10 cellular contexts compared by ENCODE assay signal in genomic region chr4:113825272-113825671, GRCh38.
DNase-seq lines count a peak whose midpoint lies in the region; ATAC-seq and TF ChIP-seq lines count a peak whose summit lies in the region.
"Had no signal": no experiment of that assay in that cellular context is flagged by ENCODE, and none has a peak within 500 bp of the region (broad histone marks: within the 10 kb centered on the region; RNA-seq: fewer than 3 reads in every experiment).

No MANE protein-coding gene starts in this region.

- peaks cover 11% of the 10 kb centered on the region for H3K27me3 ChIP-seq in BE2C
- H3K27me3 ChIP-seq: cardiac muscle cell, SJSA1 had no signal

- TF ChIP-seq CTCF in BE2C (IDR thresholded peaks at IDR 0.05; ENCODE audit: low read depth, low read length): no peak

- no peaks in the 10 kb centered on the region for H3K9me3 ChIP-seq in BE2C
- H3K9me3 ChIP-seq: SJSA1 had no signal

- ATAC-seq in GM18517 (IDR thresholded peaks at IDR 0.05; ENCODE audit: unreplicated experiment): peak; percentile 72
- peak; percentile 58 for ATAC-seq in GM21619 (IDR thresholded peaks at IDR 0.05; ENCODE audit: unreplicated experiment)
- peak; percentile 55 for ATAC-seq in HG03571 (IDR thresholded peaks at IDR 0.05; ENCODE audit: unreplicated experiment)

- H3K4me3 ChIP-seq in BE2C (ENCODE audit: low read depth, low read length): no peak overlapping the region
- H3K4me3 ChIP-seq: cardiac muscle cell, SJSA1 had no signal

- H3K4me1 ChIP-seq in BE2C: no peaks in the 10 kb centered on the region
- H3K4me1 ChIP-seq: SJSA1 had no signal

- no peaks in the 10 kb centered on the region for H3K36me3 ChIP-seq in BE2C
- H3K36me3 ChIP-seq: cardiac muscle cell, SJSA1 had no signal

- DNase-seq in central memory CD4-positive, alpha-beta T cell: peak; percentile 31
- no peak for DNase-seq in NCI-H446 (lab: John Stamatoyannopoulos, UW)
- DNase-seq in BE2C: no peak
- DNase-seq in NCI-H2196 treated with DMSO at 0.1 percent for 48 hours (lab: John Stamatoyannopoulos, UW; ENCODE audit: unreplicated experiment): no peak
- DNase-seq in hippocampal formation (lab: John Stamatoyannopoulos, UW): no peak
